Comparison of ENCODE assay signal across 14 cellular contexts in the genomic region with DNA sequence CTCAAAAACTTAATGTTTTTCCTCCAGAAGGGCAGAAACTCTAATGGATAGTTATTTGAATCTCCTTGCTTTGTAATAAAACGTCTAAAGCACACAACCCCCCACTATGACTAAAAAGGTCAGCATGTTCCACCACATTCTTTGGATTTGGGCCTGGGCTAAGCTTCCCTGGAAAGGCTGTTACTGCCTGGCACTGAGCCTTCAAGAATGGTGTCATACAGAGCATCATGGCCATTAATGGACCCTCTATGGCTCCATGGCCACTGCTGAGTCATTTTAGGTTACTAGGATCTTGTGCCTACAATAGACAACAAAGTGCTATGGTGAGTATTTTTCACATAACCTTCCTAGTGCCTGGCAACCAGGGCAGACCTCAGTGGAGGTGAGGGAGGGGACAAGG.
DNase-seq lines count a peak whose midpoint lies in the region; ATAC-seq and TF ChIP-seq lines count a peak whose summit lies in the region.
"Had no signal": no experiment of that assay in that cellular context is flagged by ENCODE, and none has a peak within 500 bp of the region (broad histone marks: within the 10 kb centered on the region; RNA-seq: fewer than 3 reads in every experiment).

No MANE protein-coding gene starts in this region.

- H3K36me3 ChIP-seq in ACC112 (ENCODE audit: insufficient read depth, low read length) (no peaks in the 10 kb centered on the region), fibroblast of lung (ENCODE audit: control insufficient read depth, insufficient read depth, low read length) (no peaks in the 10 kb centered on the region)

- no peak for TF ChIP-seq CTCF in fibroblast of lung (conservative IDR thresholded peaks at IDR 0.05 in 1 of 2, IDR thresholded peaks at IDR 0.05 in 1 of 2; ENCODE audit: low read depth in 1 of 2, low read length in 2 of 2)

- H3K27me3 ChIP-seq in ACC112 (ENCODE audit: insufficient read depth, low read length) (no peaks in the 10 kb centered on the region), fibroblast of lung (ENCODE audit: control insufficient read depth, insufficient read depth, low read length) (no peaks in the 10 kb centered on the region)

- H2AFZ ChIP-seq in ACC112 (ENCODE audit: low read length, unreplicated experiment) (no peak overlapping the region), fibroblast of lung (ENCODE audit: low read length) (no peak overlapping the region)

- H3K9me3 ChIP-seq in fibroblast of lung (ENCODE audit: control insufficient read depth, insufficient read depth, low read depth, low read length) = no peaks in the 10 kb centered on the region

- H3K4me1 ChIP-seq in ACC112 (ENCODE audit: control insufficient read depth, insufficient read depth, low read length, unreplicated experiment) (no peaks in the 10 kb centered on the region), fibroblast of lung (ENCODE audit: control insufficient read depth, extremely low read depth, insufficient read depth, low read length) (peaks cover 4% of the 10 kb centered on the region)

- no peak for ATAC-seq in GM18502 (IDR thresholded peaks at IDR 0.05; ENCODE audit: poor library complexity, unreplicated experiment)
- no peak for ATAC-seq in GM21619 (IDR thresholded peaks at IDR 0.05; ENCODE audit: unreplicated experiment)
- ATAC-seq: K562 had no signal

- peak; percentile 96 for DNase-seq in NCI-H226
- DNase-seq in fibroblast of lung (ENCODE audit: low read depth in 2 of 2) = peak; percentile 98 to 99
- peak; percentile 15 for DNase-seq in non-pigmented ciliary epithelial cell (ENCODE audit: low read depth)
- no peak for DNase-seq in D341Med (ENCODE audit: low spot score)
- no peak for DNase-seq in activated effector memory CD4-positive, alpha-beta T cell treated with anti-CD3 and anti-CD28 coated beads, Interleukin-2, amount 50 U/mL, for 16 hours
- DNase-seq: activated T-cell treated with anti-CD3 and anti-CD28 coated beads, Interleukin-2, amount 50 U/mL, for 48 hours; effector CD8-positive, alpha-beta T cell; H9; NCI-H524 treated with DMSO at 0.1 percent for 48 hours; T-helper 2 cell had no signal

- H3K27ac ChIP-seq in ACC112 (ENCODE audit: low read depth, low read length) = peak overlapping the region; percentile 71
- H3K27ac ChIP-seq in fibroblast of lung (ENCODE audit: insufficient read depth, low read length) = peak overlapping the region; percentile 86

- no peaks in the 10 kb centered on the region for H3K79me2 ChIP-seq in ACC112 (ENCODE audit: control insufficient read depth, insufficient read depth, low read length, unreplicated experiment)
- no peaks in the 10 kb centered on the region for H3K79me2 ChIP-seq in fibroblast of lung (ENCODE audit: control insufficient read depth, insufficient read depth, low read length)

- H3K4me3 ChIP-seq in ACC112 (ENCODE audit: low read depth, low read length) (no peak overlapping the region), fibroblast of lung (replicated peaks in 1 of 4; ENCODE audit: control extremely low read depth in 1 of 4, insufficient read depth in 1 of 4, low read depth in 3 of 4, low read length in 4 of 4) (no peak overlapping the region)
- H3K4me3 ChIP-seq: K562 had no signal

- H3K9ac ChIP-seq in fibroblast of lung (ENCODE audit: insufficient read depth, low read length) = no peak overlapping the region

- H4K20me1 ChIP-seq in fibroblast of lung (ENCODE audit: control insufficient read depth, extremely low read depth, insufficient read depth, low read length) = no peaks in the 10 kb centered on the region

- H3K4me2 ChIP-seq in fibroblast of lung (ENCODE audit: extremely low read depth, insufficient read depth, low read length) = peak overlapping the region; percentile 4

Comparison
In these comparisons a context has a peak if more than half of its experiments do, and no peak if none do; other contexts are left out.
1. DNase-seq: peak in NCI-H226 (single experiment), fibroblast of lung (2 of 2) and non-pigmented ciliary epithelial cell (single experiment); none in D341Med (single experiment) and activated effector memory CD4-positive, alpha-beta T cell treated with anti-CD3 and anti-CD28 coated beads, Interleukin-2, amount 50 U/mL, for 16 hours (single experiment).